ENCODE assay signal across 9 cellular contexts in the genomic region with DNA sequence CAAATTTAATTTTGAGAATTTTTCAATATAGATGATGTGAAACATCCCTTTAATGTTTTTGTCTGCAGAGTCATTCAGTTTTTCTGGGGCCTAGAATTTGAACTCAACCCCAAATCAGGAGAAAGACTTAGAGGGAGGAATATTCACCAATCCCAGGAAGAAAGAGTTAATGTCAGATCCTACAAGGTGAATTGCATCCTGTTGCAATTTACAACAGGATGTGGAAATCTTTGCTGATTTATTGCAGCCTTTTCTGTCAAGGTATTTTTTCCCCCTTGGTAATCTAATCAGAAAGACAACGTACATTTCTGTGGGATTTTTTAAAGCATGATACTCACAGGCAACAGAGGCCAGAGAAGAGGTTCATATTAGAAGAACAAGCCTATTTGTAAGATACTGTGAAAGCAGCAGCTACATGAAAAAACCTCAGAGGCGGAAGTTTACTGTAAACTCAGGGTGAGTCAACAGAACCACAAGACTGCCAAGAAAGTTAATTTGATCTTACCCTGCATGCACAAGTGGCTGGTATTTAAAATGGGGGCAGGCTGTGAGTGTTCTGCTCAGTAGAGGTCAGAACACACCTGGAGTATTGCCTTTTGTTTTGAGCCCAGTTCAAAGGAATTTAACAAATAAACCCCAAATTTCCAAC.
DNase-seq lines count a peak whose midpoint lies in the region; ATAC-seq and TF ChIP-seq lines count a peak whose summit lies in the region.
"Had no signal": no experiment of that assay in that cellular context is flagged by ENCODE, and none has a peak within 500 bp of the region (broad histone marks: within the 10 kb centered on the region; RNA-seq: fewer than 3 reads in every experiment).

No MANE protein-coding gene starts in this region.

- no TSS peak for BruUV-seq in mammary epithelial cell (replicated peaks; lab: Mats Ljungman, UMichigan)
- no TSS peak for BruUV-seq in OCI-LY7 (replicated peaks; lab: Mats Ljungman, UMichigan)

- in situ Hi-C loops in mammary epithelial cell (cut with MboI; ENCODE audit: low sequenced_read_pairs in 2 of 2), result loop anchor here in 1 of 2 donors (10.0 to 25.0 kb wide), 2 partner anchors 367 to 749 kb away; no protein-coding TSS in a partner anchor

- intact Hi-C loops in mammary epithelial cell (cut with micrococcal nuclease) (no loop called here), prostate gland (cut with DNase I) (no loop called here), OCI-LY7 (cut with micrococcal nuclease; ENCODE audit: unreplicated experiment) (no loop called here), uterus (cut with DNase I; ENCODE audit: low total_unique reads) (no loop called here)

- H4K20me1 ChIP-seq in SK-N-SH (ENCODE audit: insufficient read depth), result no peaks in the 10 kb centered on the region
- no peaks in the 10 kb centered on the region for H4K20me1 ChIP-seq in mammary epithelial cell (ENCODE audit: insufficient read depth, low read length)
- no peaks in the 10 kb centered on the region for H4K20me1 ChIP-seq in OCI-LY7 (ENCODE audit: insufficient read depth, low read length)

- WGBS in SK-N-SH (ENCODE audit: low lambda C conversion rate), result 29% methylated on average over 2 of the region's 2 CpGs
- 12% methylated on average over 2 of the region's 2 CpGs for WGBS in mammary epithelial cell (ENCODE audit: low coverage, missing lambda C conversion rate)
- 31% methylated on average over 2 of the region's 2 CpGs for WGBS in prostate gland

- no peak for TF ChIP-seq RAD21 in SK-N-SH (IDR thresholded peaks at IDR 0.05; ENCODE audit: low read length)

- no peaks in the 10 kb centered on the region for H3K79me2 ChIP-seq in SK-N-SH (ENCODE audit: insufficient read depth)
- no peaks in the 10 kb centered on the region for H3K79me2 ChIP-seq in mammary epithelial cell (ENCODE audit: insufficient read depth, low read length)
- no peaks in the 10 kb centered on the region for H3K79me2 ChIP-seq in OCI-LY7 (ENCODE audit: insufficient read depth, low read depth, low read length)

- TF ChIP-seq POLR2A in NB4 (IDR thresholded peaks at IDR 0.05; ENCODE audit: extremely low read depth, insufficient read length) (no peak), prostate gland (IDR thresholded peaks at IDR 0.05) (no peak), uterus (IDR thresholded peaks at IDR 0.05) (no peak)

- DNase-seq in SK-N-SH (no peak), NB4 (ENCODE audit: low read depth) (peak; percentile 49), mammary epithelial cell (peak; percentile 81), prostate gland (ENCODE audit: low spot score) (peak; percentile 7), OCI-LY7 (ENCODE audit: low spot score) (no peak), uterus (no peak)
- DNase-seq: KG1 had no signal

- H3K36me3 ChIP-seq in SK-N-SH (replicated peaks in 1 of 2; ENCODE audit: control insufficient read depth in 1 of 2, insufficient read depth in 2 of 2, low read length in 1 of 2) (no peaks in the 10 kb centered on the region), mammary epithelial cell (ENCODE audit: insufficient read depth, low read length) (no peaks in the 10 kb centered on the region), prostate gland (no peaks in the 10 kb centered on the region), OCI-LY7 (ENCODE audit: insufficient read depth, low read length) (no peaks in the 10 kb centered on the region), uterus (no peaks in the 10 kb centered on the region)

- H3K27ac ChIP-seq in SK-N-SH (ENCODE audit: low read depth in 2 of 2, low read length in 1 of 2), result no peak overlapping the region
- peak overlapping the region; percentile 29 for H3K27ac ChIP-seq in mammary epithelial cell (ENCODE audit: insufficient read depth, low read depth, low read length)
- H3K27ac ChIP-seq in prostate gland, result no peak overlapping the region
- H3K27ac ChIP-seq in OCI-LY7 (ENCODE audit: low read depth, low read length, poor library complexity, severe bottlenecking), result no peak overlapping the region
- H3K27ac ChIP-seq in uterus, result no peak overlapping the region

- no peak for TF ChIP-seq EP300 in SK-N-SH (IDR thresholded peaks at IDR 0.05; ENCODE audit: borderline replicate concordance in 1 of 2, low read depth in 1 of 2, low read length in 1 of 2)

- TF ChIP-seq CTCF in SK-N-SH (IDR thresholded peaks at IDR 0.05) (no peak), NB4 (IDR thresholded peaks at IDR 0.05; ENCODE audit: low read depth, low read length) (no peak), mammary epithelial cell (conservative IDR thresholded peaks at IDR 0.05 in 1 of 2, IDR thresholded peaks at IDR 0.05 in 1 of 2; ENCODE audit: extremely low read depth in 1 of 2, insufficient read depth in 1 of 2, low read depth in 1 of 2, low read length in 2 of 2) (no peak), prostate gland (IDR thresholded peaks at IDR 0.05) (no peak), OCI-LY7 (conservative IDR thresholded peaks at IDR 0.05; ENCODE audit: low read length) (no peak), uterus (IDR thresholded peaks at IDR 0.05) (no peak)

- POLR2A ChIA-PET in SK-N-SH (lab: Yijun Ruan, JAX) (no interaction called here), OCI-LY7 (lab: Charles Lee) (no interaction called here)

- ATAC-seq in SK-N-SH treated with all-trans-retinoic acid at 6 μM for 48 hours, result peak; percentile 69
- ATAC-seq in GM19452 (IDR thresholded peaks at IDR 0.05; ENCODE audit: unreplicated experiment), result no peak

- H3K4me2 ChIP-seq in SK-N-SH (no peak overlapping the region), mammary epithelial cell (ENCODE audit: insufficient read depth, low read depth, low read length) (peak overlapping the region; percentile 6), OCI-LY7 (ENCODE audit: low read length) (no peak overlapping the region)

- no peaks in the 10 kb centered on the region for H3K27me3 ChIP-seq in SK-N-SH (ENCODE audit: insufficient read depth)
- H3K27me3 ChIP-seq in mammary epithelial cell (ENCODE audit: insufficient read depth, low read length), result no peaks in the 10 kb centered on the region
- no peaks in the 10 kb centered on the region for H3K27me3 ChIP-seq in prostate gland (replicated peaks; ENCODE audit: insufficient read depth)
- no peaks in the 10 kb centered on the region for H3K27me3 ChIP-seq in uterus

- H3K9me2 ChIP-seq in SK-N-SH (no peaks in the 10 kb centered on the region), OCI-LY7 (ENCODE audit: insufficient read depth, low read length) (no peaks in the 10 kb centered on the region)

- H3F3A ChIP-seq in SK-N-SH (replicated peaks; ENCODE audit: insufficient read depth), result no peaks in the 10 kb centered on the region

- H3K4me1 ChIP-seq in SK-N-SH (ENCODE audit: control insufficient read depth in 1 of 2, insufficient read depth in 2 of 2, low read depth in 1 of 2, low read length in 1 of 2), result no peaks in the 10 kb centered on the region
- peaks cover 19% of the 10 kb centered on the region for H3K4me1 ChIP-seq in mammary epithelial cell (ENCODE audit: insufficient read depth, low read length)
- no peaks in the 10 kb centered on the region for H3K4me1 ChIP-seq in prostate gland (replicated peaks)
- no peaks in the 10 kb centered on the region for H3K4me1 ChIP-seq in OCI-LY7 (ENCODE audit: insufficient read depth, low read length, poor library complexity, severe bottlenecking)
- no peaks in the 10 kb centered on the region for H3K4me1 ChIP-seq in uterus

- no peaks in the 10 kb centered on the region for H3K9me3 ChIP-seq in SK-N-SH
- H3K9me3 ChIP-seq in mammary epithelial cell (replicated peaks; ENCODE audit: insufficient read depth, low read length), result no peaks in the 10 kb centered on the region
- H3K9me3 ChIP-seq in prostate gland, result no peaks in the 10 kb centered on the region
- H3K9me3 ChIP-seq in OCI-LY7 (ENCODE audit: low read length), result no peaks in the 10 kb centered on the region
- H3K9me3 ChIP-seq in uterus, result no peaks in the 10 kb centered on the region

- H3K4me3 ChIP-seq in SK-N-SH (ENCODE audit: low read depth in 2 of 2, low read length in 1 of 2), result no peak overlapping the region
- H3K4me3 ChIP-seq in NB4 (ENCODE audit: low read depth, low read length), result no peak overlapping the region
- no peak overlapping the region for H3K4me3 ChIP-seq in mammary epithelial cell (replicated peaks in 1 of 3; ENCODE audit: insufficient read depth in 1 of 3, low read depth in 2 of 3, low read length in 3 of 3)
- H3K4me3 ChIP-seq in prostate gland, result no peak overlapping the region
- no peak overlapping the region for H3K4me3 ChIP-seq in OCI-LY7 (ENCODE audit: low read depth, low read length, poor library complexity, severe bottlenecking)
- H3K4me3 ChIP-seq in uterus, result no peak overlapping the region

- dilution Hi-C loops in mammary epithelial cell (cut with HindIII; ENCODE audit: low sequenced_read_pairs), result no loop called here

- H3K9ac ChIP-seq in SK-N-SH (no peak overlapping the region), mammary epithelial cell (ENCODE audit: insufficient read depth, low read length) (no peak overlapping the region)

- H2AFZ ChIP-seq in SK-N-SH (ENCODE audit: low read depth) (no peak overlapping the region), mammary epithelial cell (ENCODE audit: low read depth, low read length) (peak overlapping the region; percentile 1), OCI-LY7 (ENCODE audit: low read length) (no peak overlapping the region)

- CTCF ChIA-PET in SK-N-SH (lab: Yijun Ruan, JAX), result interaction anchor here (1.1 kb wide), 1 partner anchor 9 kb away, joined by 3 read pairs; no protein-coding TSS in a partner anchor
- CTCF ChIA-PET in mammary epithelial cell (lab: Charles Lee; ENCODE audit: low non-redundant PET), result interaction anchor here (0.6 to 0.7 kb wide), 2 partner anchors 382 to 758 kb away, joined by 3 to 5 read pairs; no protein-coding TSS in a partner anchor
- CTCF ChIA-PET in OCI-LY7 (lab: Charles Lee; ENCODE audit: unreplicated experiment), result no interaction called here

TF ChIP-seq in SK-N-SH treated with all-trans-retinoic acid at 6 μM for 48 hours, 23 proteins besides CTCF, POLR2A, EP300 and RAD21 (continues in another document):
- TF ChIP-seq SNAI2 (CRISPR knock-in tag; IDR thresholded peaks at IDR 0.05), result no peak

TF ChIP-seq in SK-N-SH, 30 proteins besides CTCF, POLR2A, EP300 and RAD21 (continues in another document):
- TF ChIP-seq, protein P1, sequence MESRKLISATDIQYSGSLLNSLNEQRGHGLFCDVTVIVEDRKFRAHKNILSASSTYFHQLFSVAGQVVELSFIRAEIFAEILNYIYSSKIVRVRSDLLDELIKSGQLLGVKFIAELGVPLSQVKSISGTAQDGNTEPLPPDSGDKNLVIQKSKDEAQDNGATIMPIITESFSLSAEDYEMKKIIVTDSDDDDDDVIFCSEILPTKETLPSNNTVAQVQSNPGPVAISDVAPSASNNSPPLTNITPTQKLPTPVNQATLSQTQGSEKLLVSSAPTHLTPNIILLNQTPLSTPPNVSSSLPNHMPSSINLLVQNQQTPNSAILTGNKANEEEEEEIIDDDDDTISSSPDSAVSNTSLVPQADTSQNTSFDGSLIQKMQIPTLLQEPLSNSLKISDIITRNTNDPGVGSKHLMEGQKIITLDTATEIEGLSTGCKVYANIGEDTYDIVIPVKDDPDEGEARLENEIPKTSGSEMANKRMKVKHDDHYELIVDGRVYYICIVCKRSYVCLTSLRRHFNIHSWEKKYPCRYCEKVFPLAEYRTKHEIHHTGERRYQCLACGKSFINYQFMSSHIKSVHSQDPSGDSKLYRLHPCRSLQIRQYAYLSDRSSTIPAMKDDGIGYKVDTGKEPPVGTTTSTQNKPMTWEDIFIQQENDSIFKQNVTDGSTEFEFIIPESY (IDR thresholded peaks at IDR 0.05; ENCODE audit: borderline replicate concordance, low read depth), result no peak
- TF ChIP-seq SIN3A (IDR thresholded peaks at IDR 0.05; ENCODE audit: borderline replicate concordance, low read depth, low read length), result no peak

Comparison
In these comparisons a context has a peak if more than half of its experiments do, and no peak if none do; other contexts are left out.
1. DNase-seq: peak in NB4 (single experiment), mammary epithelial cell (single experiment) and prostate gland (single experiment); none in SK-N-SH (single experiment), OCI-LY7 (single experiment) and uterus (0 of 2).